ENCODE assay signal across 16 cellular contexts in genomic region chr14:87131879-87132278, GRCh38.
DNase-seq lines count a peak whose midpoint lies in the region; ATAC-seq and TF ChIP-seq lines count a peak whose summit lies in the region.
"Had no signal": no experiment of that assay in that cellular context is flagged by ENCODE, and none has a peak within 500 bp of the region (broad histone marks: within the 10 kb centered on the region; RNA-seq: fewer than 3 reads in every experiment).

No MANE protein-coding gene starts in this region.

- H4K20me1 ChIP-seq in GM23338 (replicated peaks; ENCODE audit: insufficient read depth): no peaks in the 10 kb centered on the region

- no peak overlapping the region for H2AFZ ChIP-seq in GM23338

- no peak for TF ChIP-seq POLR2A in right lobe of liver (IDR thresholded peaks at IDR 0.05)

- H3K79me2 ChIP-seq in GM23338 (replicated peaks; ENCODE audit: insufficient read depth): no peaks in the 10 kb centered on the region

- 34% methylated on average over 5 of the region's 5 CpGs for WGBS in right lobe of liver (ENCODE audit: insufficient coverage, low coverage, low lambda C conversion rate, missing lambda C conversion rate)

- peak; percentile 35 for DNase-seq in GM23338 (ENCODE audit: low spot score)
- peak; percentile 67 for DNase-seq in NCI-H510A treated with DMSO at 0.1 percent for 48 hours (lab: John Stamatoyannopoulos, UW)
- DNase-seq in epithelial cell of esophagus (ENCODE audit: low read depth): peak; percentile 96
- DNase-seq in occipital lobe (lab: John Stamatoyannopoulos, UW): peak; percentile 28
- DNase-seq in right lobe of liver: no peak
- DNase-seq in ACHN: no peak
- no peak for DNase-seq in activated T-cell treated with anti-CD3 and anti-CD28 coated beads, Interleukin-2, amount 50 U/mL, for 4 hours
- DNase-seq: activated T-cell treated with anti-CD3 and anti-CD28 coated beads, Interleukin-2, amount 50 U/mL, for 48 hours; Caco-2; glutamatergic neuron; MG63; Peyer's patch; sigmoid colon had no signal

- no peak overlapping the region for H3K4me2 ChIP-seq in GM23338

- no peaks in the 10 kb centered on the region for H3K27me3 Mint-ChIP-seq in GM23338 (ENCODE audit: insufficient read depth, low read depth, poor library complexity)
- no peaks in the 10 kb centered on the region for H3K27me3 Mint-ChIP-seq in activated T-cell treated with anti-CD3 and anti-CD28 coated beads, Interleukin-2, amount 50 U/mL, for 4 hours (ENCODE audit: low read depth)

- H3K4me1 Mint-ChIP-seq in GM23338: peaks cover 10% of the 10 kb centered on the region
- no peaks in the 10 kb centered on the region for H3K4me1 Mint-ChIP-seq in activated T-cell treated with anti-CD3 and anti-CD28 coated beads, Interleukin-2, amount 50 U/mL, for 4 hours (ENCODE audit: low read depth)

- H3K9me2 ChIP-seq in GM23338 (ENCODE audit: insufficient read depth): no peaks in the 10 kb centered on the region

- no peaks in the 10 kb centered on the region for H3K27me3 ChIP-seq in GM23338 (ENCODE audit: insufficient read depth)
- no peaks in the 10 kb centered on the region for H3K27me3 ChIP-seq in right lobe of liver
- H3K27me3 ChIP-seq: cardiac muscle cell, MG63, Peyer's patch, sigmoid colon had no signal

- H3K4me3 ChIP-seq in GM23338: no peak overlapping the region
- no peak overlapping the region for H3K4me3 ChIP-seq in epithelial cell of esophagus (ENCODE audit: low read length)
- no peak overlapping the region for H3K4me3 ChIP-seq in right lobe of liver
- H3K4me3 ChIP-seq: cardiac muscle cell, MG63, Peyer's patch, sigmoid colon had no signal

- no peaks in the 10 kb centered on the region for H3K9me3 Mint-ChIP-seq in GM23338
- H3K9me3 Mint-ChIP-seq in activated T-cell treated with anti-CD3 and anti-CD28 coated beads, Interleukin-2, amount 50 U/mL, for 4 hours: peaks cover 7% of the 10 kb centered on the region

- no peaks in the 10 kb centered on the region for H3K36me3 Mint-ChIP-seq in GM23338 (ENCODE audit: low read depth)
- no peaks in the 10 kb centered on the region for H3K36me3 Mint-ChIP-seq in activated T-cell treated with anti-CD3 and anti-CD28 coated beads, Interleukin-2, amount 50 U/mL, for 4 hours (ENCODE audit: insufficient read depth)

- no peaks in the 10 kb centered on the region for H3K9me3 ChIP-seq in right lobe of liver
- H3K9me3 ChIP-seq: Caco-2, MG63, sigmoid colon had no signal

- peak; percentile 67 for ATAC-seq in GM23338
- no peak for ATAC-seq in right lobe of liver
- no peak for ATAC-seq in HG03457 (IDR thresholded peaks at IDR 0.05; ENCODE audit: unreplicated experiment)
- ATAC-seq in activated T-cell treated with anti-CD3 and anti-CD28 coated beads, Interleukin-2, amount 50 U/mL, for 4 hours: no peak

- H3K27ac ChIP-seq in GM23338 (ENCODE audit: low read depth) (no peak overlapping the region), right lobe of liver (no peak overlapping the region)
- H3K27ac ChIP-seq: cardiac muscle cell, Peyer's patch, sigmoid colon, VCaP had no signal

- no peaks in the 10 kb centered on the region for H3F3A ChIP-seq in GM23338 (replicated peaks; ENCODE audit: low read depth)

- in situ Hi-C loops in ACHN (cut with HindIII; ENCODE audit: low pct_ligation_motif_present, low pct_unique_long_range_greater_than_20kb, low sequenced_read_pairs): no loop called here

- no peak overlapping the region for H3K4me3 Mint-ChIP-seq in GM23338
- H3K4me3 Mint-ChIP-seq in activated T-cell treated with anti-CD3 and anti-CD28 coated beads, Interleukin-2, amount 50 U/mL, for 4 hours: no peak overlapping the region

- no peaks in the 10 kb centered on the region for H3K4me1 ChIP-seq in GM23338 (ENCODE audit: insufficient read depth)
- no peaks in the 10 kb centered on the region for H3K4me1 ChIP-seq in right lobe of liver
- H3K4me1 ChIP-seq: Caco-2, Peyer's patch, sigmoid colon had no signal

- intact Hi-C loops in right lobe of liver (cut with DNase I): no loop called here

- H3K36me3 ChIP-seq in GM23338 (ENCODE audit: insufficient read depth) (no peaks in the 10 kb centered on the region), right lobe of liver (no peaks in the 10 kb centered on the region)
- H3K36me3 ChIP-seq: cardiac muscle cell, MG63, Peyer's patch, sigmoid colon had no signal

- no peak overlapping the region for H3K27ac Mint-ChIP-seq in GM23338

- TF ChIP-seq CTCF in GM23338 (conservative IDR thresholded peaks at IDR 0.05; ENCODE audit: low read depth in 2 of 2) (no peak), epithelial cell of esophagus (IDR thresholded peaks at IDR 0.05; ENCODE audit: insufficient read depth, low read depth, low read length, missing control alignments) (no peak), right lobe of liver (IDR thresholded peaks at IDR 0.05) (no peak)

TF ChIP-seq in GM23338, 12 proteins besides CTCF, POLR2A, EP300 and RAD21:
- TF ChIP-seq ZNF114 (CRISPR knock-in tag; IDR thresholded peaks at IDR 0.05): no peak
- no peak for TF ChIP-seq ZNF331 (CRISPR knock-in tag; IDR thresholded peaks at IDR 0.05; ENCODE audit: low read depth)
- TF ChIP-seq POLR2AphosphoS5 (IDR thresholded peaks at IDR 0.05; ENCODE audit: low read depth): no peak
- no peak for TF ChIP-seq EZH2phosphoT487 (IDR thresholded peaks at IDR 0.05; ENCODE audit: unreplicated experiment)
- no peak for TF ChIP-seq ETS1 (IDR thresholded peaks at IDR 0.05)
- TF ChIP-seq JUNB (IDR thresholded peaks at IDR 0.05; ENCODE audit: unreplicated experiment): no peak
- no peak for TF ChIP-seq CREB1 (CRISPR knock-in tag; IDR thresholded peaks at IDR 0.05; ENCODE audit: low read depth)
- no peak for TF ChIP-seq ZNF462 (CRISPR knock-in tag; IDR thresholded peaks at IDR 0.05)
TF ChIP-seq in GM23338: peak in this region for 0.

Comparison
In these comparisons a context has a peak if more than half of its experiments do, and no peak if none do; other contexts are left out.
1. DNase-seq: peak in GM23338 (single experiment), NCI-H510A treated with DMSO at 0.1 percent for 48 hours (single experiment), epithelial cell of esophagus (single experiment) and occipital lobe (single experiment); none in right lobe of liver (0 of 3), ACHN (single experiment) and activated T-cell treated with anti-CD3 and anti-CD28 coated beads, Interleukin-2, amount 50 U/mL, for 4 hours (single experiment).